Comparison of ENCODE assay signal across 16 cellular contexts in genomic region chr5:138705567-138705966, GRCh38. TPM values are rescaled to one million over a fixed set of nuclear protein-coding genes. Genes with fewer than 3 reads are reported as not detected.
DNase-seq lines count a peak whose midpoint lies in the region; ATAC-seq and TF ChIP-seq lines count a peak whose summit lies in the region.
"Had no signal": no experiment of that assay in that cellular context is flagged by ENCODE, and none has a peak within 500 bp of the region (broad histone marks: within the 10 kb centered on the region; RNA-seq: fewer than 3 reads in every experiment).

No MANE protein-coding gene starts in this region.

- no peaks in the 10 kb centered on the region for H3K9me2 ChIP-seq in SK-N-SH

- H3K36me3 Mint-ChIP-seq in chondrocyte (ENCODE audit: low read depth) (no peaks in the 10 kb centered on the region), osteocyte (ENCODE audit: unreplicated experiment) (no peaks in the 10 kb centered on the region)

- no peak overlapping the region for H2AFZ ChIP-seq in SK-N-SH (ENCODE audit: low read depth)

- no peak for TF ChIP-seq EP300 in SK-N-SH (IDR thresholded peaks at IDR 0.05; ENCODE audit: borderline replicate concordance in 1 of 2, low read depth in 1 of 2, low read length in 1 of 2)

- peak overlapping the region; percentile 53; the same call in 1 of the 2 replicates for H3K4me2 ChIP-seq in SK-N-SH

- H3K36me3 ChIP-seq in SK-N-SH (replicated peaks in 1 of 2; ENCODE audit: control insufficient read depth in 1 of 2, insufficient read depth in 2 of 2, low read length in 1 of 2) = no peaks in the 10 kb centered on the region

- peaks cover 3 to 18% of the 10 kb centered on the region in 2 experiments; a peak in 1 of 4 replicates for H3K4me1 ChIP-seq in SK-N-SH (ENCODE audit: control insufficient read depth in 1 of 2, insufficient read depth in 2 of 2, low read depth in 1 of 2, low read length in 1 of 2)

- H3K27ac ChIP-seq in SK-N-SH (ENCODE audit: low read depth in 2 of 2, low read length in 1 of 2) = peak overlapping the region; percentile 24 to 79
- H3K27ac ChIP-seq: C4-2B had no signal

- no peaks in the 10 kb centered on the region for H3K9me3 ChIP-seq in SK-N-SH
- H3K9me3 ChIP-seq: Caco-2 had no signal

- no peaks in the 10 kb centered on the region for H3K79me2 ChIP-seq in SK-N-SH (ENCODE audit: insufficient read depth)

- no peaks in the 10 kb centered on the region for H3K27me3 ChIP-seq in SK-N-SH (ENCODE audit: insufficient read depth)

- POLR2A ChIA-PET in SK-N-SH (lab: Yijun Ruan, JAX) = no interaction called here

- H4K20me1 ChIP-seq in SK-N-SH (ENCODE audit: insufficient read depth) = no peaks in the 10 kb centered on the region

- H3F3A ChIP-seq in SK-N-SH (replicated peaks; ENCODE audit: insufficient read depth) = peaks cover 4% of the 10 kb centered on the region

- H3K4me1 Mint-ChIP-seq in chondrocyte (ENCODE audit: low read depth) (peaks cover 33% of the 10 kb centered on the region), osteocyte (ENCODE audit: unreplicated experiment) (peaks cover 42% of the 10 kb centered on the region)

- H3K27ac Mint-ChIP-seq in chondrocyte (ENCODE audit: unreplicated experiment) (peak overlapping the region; percentile 12), osteocyte (ENCODE audit: unreplicated experiment) (peak overlapping the region; percentile 69)
- H3K27ac Mint-ChIP-seq: CD4-positive, alpha-beta T cell had no signal

- no peak for DNase-seq in SK-N-SH
- no peak for DNase-seq in chondrocyte (ENCODE audit: low spot score)
- DNase-seq in mesenteric fat pad (ENCODE audit: low spot score) = peak; percentile 60
- DNase-seq in osteocyte (ENCODE audit: extremely low spot score, unreplicated experiment) = no peak
- no peak for DNase-seq in NCI-H2029 (lab: John Stamatoyannopoulos, UW)
- no peak for DNase-seq in AG08395 (ENCODE audit: low spot score)
- DNase-seq: ACHN; AML-193; Caco-2; CD4-positive, alpha-beta T cell; GDM1; GOT3; H9 had no signal

- H3K4me3 Mint-ChIP-seq in chondrocyte (ENCODE audit: unreplicated experiment) (no peak overlapping the region), osteocyte (ENCODE audit: unreplicated experiment) (no peak overlapping the region)
- H3K4me3 Mint-ChIP-seq: CD4-positive, alpha-beta T cell; H9 had no signal

- no peak for TF ChIP-seq CTCF in SK-N-SH (IDR thresholded peaks at IDR 0.05)
- no peak for TF ChIP-seq CTCF in chondrocyte (IDR thresholded peaks at IDR 0.05)
- TF ChIP-seq CTCF in osteocyte (IDR thresholded peaks at IDR 0.05) = no peak

- 38% methylated on average over 1 of the region's 1 CpG for WGBS in SK-N-SH (ENCODE audit: low lambda C conversion rate)

- no peak for TF ChIP-seq RAD21 in SK-N-SH (IDR thresholded peaks at IDR 0.05; ENCODE audit: low read length)

- ATAC-seq in HG02852 (IDR thresholded peaks at IDR 0.05; ENCODE audit: unreplicated experiment) (no peak), GM21717 (IDR thresholded peaks at IDR 0.05; ENCODE audit: unreplicated experiment) (no peak)

- no peak overlapping the region for H3K4me3 ChIP-seq in SK-N-SH (ENCODE audit: low read depth in 2 of 2, low read length in 1 of 2)

- no peaks in the 10 kb centered on the region for H3K9me3 Mint-ChIP-seq in chondrocyte (ENCODE audit: low read depth)
- H3K9me3 Mint-ChIP-seq in osteocyte (ENCODE audit: unreplicated experiment) = no peaks in the 10 kb centered on the region
- H3K9me3 Mint-ChIP-seq: H9 had no signal

- H3K27me3 Mint-ChIP-seq in chondrocyte (ENCODE audit: low read depth) (no peaks in the 10 kb centered on the region), osteocyte (ENCODE audit: unreplicated experiment) (peaks cover 4% of the 10 kb centered on the region)

- CTCF ChIA-PET in SK-N-SH (lab: Yijun Ruan, JAX) = interaction anchor here (0.7 to 1.5 kb wide), 3 partner anchors 61 to 168 kb away, joined by 3 read pairs; no protein-coding TSS in a partner anchor

- no peak overlapping the region; the same call in 1 of the 2 replicates for H3K9ac ChIP-seq in SK-N-SH

TF ChIP-seq in SK-N-SH, 30 proteins besides CTCF, POLR2A, EP300 and RAD21:
- TF ChIP-seq USF1 (IDR thresholded peaks at IDR 0.05; ENCODE audit: borderline replicate concordance, low read depth) = no peak
- TF ChIP-seq JUND (IDR thresholded peaks at IDR 0.05) = no peak
- TF ChIP-seq YY1 (IDR thresholded peaks at IDR 0.05; ENCODE audit: low read depth) = no peak
- TF ChIP-seq ELF1 (IDR thresholded peaks at IDR 0.05) = no peak
- no peak for TF ChIP-seq FOSL2 (IDR thresholded peaks at IDR 0.05; ENCODE audit: borderline replicate concordance, low read depth)
- TF ChIP-seq MXI1 (IDR thresholded peaks at IDR 0.05; ENCODE audit: low read depth, low read length) = no peak
- no peak for TF ChIP-seq USF2 (IDR thresholded peaks at IDR 0.05; ENCODE audit: borderline replicate concordance, low read depth, low read length)
- no peak for TF ChIP-seq RXRA (IDR thresholded peaks at IDR 0.05; ENCODE audit: borderline replicate concordance, low read depth)
- TF ChIP-seq ZBTB33 (IDR thresholded peaks at IDR 0.05; ENCODE audit: borderline replicate concordance, low read depth) = no peak
- no peak for TF ChIP-seq MEF2A (IDR thresholded peaks at IDR 0.05; ENCODE audit: borderline replicate concordance, low read depth)
- TF ChIP-seq RCOR1 (IDR thresholded peaks at IDR 0.05; ENCODE audit: low read length) = no peak
- no peak for TF ChIP-seq MAX (IDR thresholded peaks at IDR 0.05; ENCODE audit: low read depth)
- TF ChIP-seq SIN3A (IDR thresholded peaks at IDR 0.05; ENCODE audit: borderline replicate concordance, low read depth, low read length) = no peak

RNA-seq across cellular contexts. Expression of gene CTNNA1, which starts 47.7 kb away (rescaled TPM):
- 118 and 130 TPM in 2 replicates for polyA plus RNA-seq in SK-N-SH (2012; rRNA removed)
- 122 and 123 TPM in 2 replicates for polyA plus RNA-seq in SK-N-SH (2012; cell fraction: cytosol; rRNA removed)
- polyA plus RNA-seq in SK-N-SH (2012; cell fraction: nucleus; rRNA removed) = 161 and 184 TPM in 2 replicates
- 326 to 397 TPM (median 393 TPM) in 3 replicates for total RNA-seq in chondrocyte
- 355 TPM for total RNA-seq in mesenteric fat pad
- total RNA-seq in osteocyte = 366 and 375 TPM in 2 replicates
